In genomic region chr11:12249590-12250260, GRCh38 we compare ENCODE assay signal across 9 cellular contexts.
DNase-seq lines count a peak whose midpoint lies in the region; ATAC-seq and TF ChIP-seq lines count a peak whose summit lies in the region.
"Had no signal": no experiment of that assay in that cellular context is flagged by ENCODE, and none has a peak within 500 bp of the region (broad histone marks: within the 10 kb centered on the region; RNA-seq: fewer than 3 reads in every experiment).

No MANE protein-coding gene starts in this region.

- H3K4me3 Mint-ChIP-seq in neural crest cell: no peak overlapping the region
- H3K4me3 Mint-ChIP-seq in activated T-helper 17 cell treated with anti-CD3 and anti-CD28 coated beads, Interleukin-2, amount 50 U/mL, for 72 hours: no peak overlapping the region

- no peaks in the 10 kb centered on the region for H3K36me3 Mint-ChIP-seq in neural crest cell (ENCODE audit: low read depth)
- H3K36me3 Mint-ChIP-seq in activated T-helper 17 cell treated with anti-CD3 and anti-CD28 coated beads, Interleukin-2, amount 50 U/mL, for 72 hours (ENCODE audit: low read depth): peaks cover 74% of the 10 kb centered on the region

- no peak for TF ChIP-seq CTCF in neural crest cell (conservative IDR thresholded peaks at IDR 0.05)

- peak overlapping the region; percentile 12 for H3K27ac Mint-ChIP-seq in neural crest cell (ENCODE audit: unreplicated experiment)
- H3K27ac Mint-ChIP-seq in activated T-helper 17 cell treated with anti-CD3 and anti-CD28 coated beads, Interleukin-2, amount 50 U/mL, for 72 hours: no peak overlapping the region

- no peaks in the 10 kb centered on the region for H3K9me3 Mint-ChIP-seq in neural crest cell
- H3K9me3 Mint-ChIP-seq in activated T-helper 17 cell treated with anti-CD3 and anti-CD28 coated beads, Interleukin-2, amount 50 U/mL, for 72 hours: no peaks in the 10 kb centered on the region

- ATAC-seq in activated T-helper 17 cell treated with anti-CD3 and anti-CD28 coated beads, Interleukin-2, amount 50 U/mL, for 72 hours (replicated peaks): no peak

- peaks cover 28% of the 10 kb centered on the region for H3K4me1 Mint-ChIP-seq in neural crest cell
- H3K4me1 Mint-ChIP-seq in activated T-helper 17 cell treated with anti-CD3 and anti-CD28 coated beads, Interleukin-2, amount 50 U/mL, for 72 hours: no peaks in the 10 kb centered on the region

- no peaks in the 10 kb centered on the region for H3K27me3 Mint-ChIP-seq in neural crest cell (ENCODE audit: low read depth)
- H3K27me3 Mint-ChIP-seq in activated T-helper 17 cell treated with anti-CD3 and anti-CD28 coated beads, Interleukin-2, amount 50 U/mL, for 72 hours: no peaks in the 10 kb centered on the region

- DNase-seq in DMS153 treated with DMSO at 0.1 percent for 48 hours (lab: John Stamatoyannopoulos, UW; ENCODE audit: unreplicated experiment) (peak; percentile 95), NCI-H2081 (lab: John Stamatoyannopoulos, UW) (peak; percentile 96 to 98), SK-N-DZ (ENCODE audit: low spot score) (peak; percentile 27), neural crest cell (ENCODE audit: low read depth, low spot score) (no peak), AML-193 (lab: John Stamatoyannopoulos, UW) (no peak), inferior parietal cortex (ENCODE audit: extremely low spot score) (no peak), HuH-7 (ENCODE audit: low spot score) (no peak)
- DNase-seq: activated naive CD4-positive, alpha-beta T cell had no signal

Comparison
In these comparisons a context has a peak if more than half of its experiments do, and no peak if none do; other contexts are left out.
1. DNase-seq: peak in DMS153 treated with DMSO at 0.1 percent for 48 hours (single experiment), NCI-H2081 (2 of 2) and SK-N-DZ (single experiment); none in neural crest cell (single experiment), AML-193 (0 of 2), inferior parietal cortex (single experiment) and HuH-7 (single experiment).